ENCODE assay signal across 16 cellular contexts in genomic region chr20:43539975-43540672, GRCh38. TPM values are rescaled to one million over a fixed set of nuclear protein-coding genes. Genes with fewer than 3 reads are reported as not detected.
DNase-seq lines count a peak whose midpoint lies in the region; ATAC-seq and TF ChIP-seq lines count a peak whose summit lies in the region.
"Had no signal": no experiment of that assay in that cellular context is flagged by ENCODE, and none has a peak within 500 bp of the region (broad histone marks: within the 10 kb centered on the region; RNA-seq: fewer than 3 reads in every experiment).

No MANE protein-coding gene starts in this region.

- no peak overlapping the region for H3K27ac Mint-ChIP-seq in GM23338
- H3K27ac Mint-ChIP-seq in WTC11: peak overlapping the region; percentile 72; the same call in 1 of the 2 replicates
- no peak overlapping the region for H3K27ac Mint-ChIP-seq in natural killer cell
- H3K27ac Mint-ChIP-seq: B cell; CD8-positive, alpha-beta T cell had no signal

- POLR2A ChIA-PET in WTC11 (lab: Charles Lee): no interaction called here

- H3K27me3 ChIP-seq in GM23338 (ENCODE audit: insufficient read depth) (no peaks in the 10 kb centered on the region), osteoblast (ENCODE audit: insufficient read depth, low read length) (no peaks in the 10 kb centered on the region)
- H3K27me3 ChIP-seq: BLaER1 treated with 17β-estradiol and CSF1 and Interleukin-3, amounts not matched to agents 10 nM and 100 nM had no signal

- H3K27ac ChIP-seq in GM23338 (ENCODE audit: low read depth) (no peak overlapping the region), osteoblast (ENCODE audit: low read depth, low read length) (no peak overlapping the region)
- H3K27ac ChIP-seq: BLaER1 treated with 17β-estradiol and CSF1 and Interleukin-3, amounts not matched to agents 10 nM and 100 nM had no signal

- H3K4me1 Mint-ChIP-seq in GM23338 (no peaks in the 10 kb centered on the region), WTC11 (no peaks in the 10 kb centered on the region), natural killer cell (peaks cover 0 to 5% of the 10 kb centered on the region in 2 donors)

- no peaks in the 10 kb centered on the region for H3K4me1 ChIP-seq in GM23338 (ENCODE audit: insufficient read depth)
- peaks cover 10% of the 10 kb centered on the region for H3K4me1 ChIP-seq in osteoblast (ENCODE audit: insufficient read depth, low read length)
- H3K4me1 ChIP-seq: HAP-1 had no signal

- no peaks in the 10 kb centered on the region for H3F3A ChIP-seq in GM23338 (replicated peaks; ENCODE audit: low read depth)

- H2AFZ ChIP-seq in GM23338 (no peak overlapping the region), osteoblast (ENCODE audit: low read length) (no peak overlapping the region)

- H3K9me3 ChIP-seq in osteoblast (ENCODE audit: low read depth, low read length): no peaks in the 10 kb centered on the region
- H3K9me3 ChIP-seq: BLaER1 treated with 17β-estradiol and CSF1 and Interleukin-3, amounts not matched to agents 10 nM and 100 nM; HAP-1 had no signal

- no peaks in the 10 kb centered on the region; the same call in 1 of the 3 replicates for H3K9me3 Mint-ChIP-seq in GM23338
- H3K9me3 Mint-ChIP-seq in WTC11: no peaks in the 10 kb centered on the region
- no peaks in the 10 kb centered on the region for H3K9me3 Mint-ChIP-seq in natural killer cell
- H3K9me3 Mint-ChIP-seq: CD8-positive, alpha-beta T cell had no signal

- H3K4me3 ChIP-seq in GM23338: no peak overlapping the region
- H3K4me3 ChIP-seq in osteoblast (ENCODE audit: insufficient read depth, low read length): no peak overlapping the region
- H3K4me3 ChIP-seq: BLaER1 treated with 17β-estradiol and CSF1 and Interleukin-3, amounts not matched to agents 10 nM and 100 nM; HAP-1 had no signal

- ATAC-seq in GM23338 (peak; percentile 36), WTC11 (peak; percentile 58), natural killer cell (no peak)
- ATAC-seq: CD8-positive, alpha-beta T cell had no signal

- intact Hi-C loops in natural killer cell (cut with micrococcal nuclease): loop anchor here (5.0 kb wide), 1 partner anchor 542 kb away; no protein-coding TSS in a partner anchor

- CTCF ChIA-PET in WTC11 (lab: Charles Lee): interaction anchor here (2.4 kb wide), 1 partner anchor 51 kb away, joined by 9 read pairs; the partner anchor contains the start of gene IFT52

- no peaks in the 10 kb centered on the region for H3K36me3 ChIP-seq in GM23338 (ENCODE audit: insufficient read depth)
- no peaks in the 10 kb centered on the region for H3K36me3 ChIP-seq in osteoblast (ENCODE audit: insufficient read depth, low read length)
- H3K36me3 ChIP-seq: HAP-1 had no signal

- H3K4me2 ChIP-seq in GM23338 (no peak overlapping the region), osteoblast (ENCODE audit: insufficient read depth, low read length) (no peak overlapping the region)
- H3K4me2 ChIP-seq: BLaER1 treated with 17β-estradiol and CSF1 and Interleukin-3, amounts not matched to agents 10 nM and 100 nM had no signal

- no peaks in the 10 kb centered on the region for H3K79me2 ChIP-seq in GM23338 (replicated peaks; ENCODE audit: insufficient read depth)
- H3K79me2 ChIP-seq in osteoblast (ENCODE audit: insufficient read depth, low read length): no peaks in the 10 kb centered on the region

- H3K36me3 Mint-ChIP-seq in GM23338 (ENCODE audit: low read depth) (peaks cover 15% of the 10 kb centered on the region; the same call in 1 of the 3 replicates), WTC11 (peaks cover 9% of the 10 kb centered on the region), natural killer cell (no peaks in the 10 kb centered on the region)

- TF ChIP-seq CTCF in GM23338 (conservative IDR thresholded peaks at IDR 0.05; ENCODE audit: low read depth in 2 of 2): no peak
- TF ChIP-seq CTCF in WTC11 (IDR thresholded peaks at IDR 0.05): no peak
- TF ChIP-seq CTCF in osteoblast (IDR thresholded peaks at IDR 0.05; ENCODE audit: extremely low read depth, low read depth, low read length): no peak
- TF ChIP-seq CTCF in natural killer cell (IDR thresholded peaks at IDR 0.05): no peak

- DNase-seq in GM23338 (ENCODE audit: low spot score) (no peak), WTC11 (ENCODE audit: low spot score) (no peak), islet precursor cell (peak; percentile 42), osteoblast (ENCODE audit: insufficient read length, low spot score, missing footprints) (peak; percentile 54), natural killer cell (no peak), NCI-H1105 (lab: John Stamatoyannopoulos, UW) (no peak)
- DNase-seq in activated CD8-positive, alpha-beta memory T cell treated with anti-CD3 and anti-CD28 coated beads, Interleukin-2, amount 50 U/mL, for 48 hours: no peak
- no peak for DNase-seq in activated effector memory CD4-positive, alpha-beta T cell treated with Interleukin-2 at 50 U/mL for 16 hours
- DNase-seq: Calu3; CD8-positive, alpha-beta T cell; DMS79 treated with DMSO at 0.1 percent for 48 hours; GF-D8 had no signal

- H3K27me3 Mint-ChIP-seq in GM23338 (ENCODE audit: insufficient read depth, low read depth, poor library complexity): peaks cover 12% of the 10 kb centered on the region
- H3K27me3 Mint-ChIP-seq in WTC11 (ENCODE audit: low read depth): no peaks in the 10 kb centered on the region
- H3K27me3 Mint-ChIP-seq in natural killer cell (ENCODE audit: low read depth in 2 of 2): peaks cover 0 to 2% of the 10 kb centered on the region in 2 donors
- H3K27me3 Mint-ChIP-seq: B cell had no signal

- H3K9me2 ChIP-seq in GM23338 (ENCODE audit: insufficient read depth): no peaks in the 10 kb centered on the region

- H4K20me1 ChIP-seq in GM23338 (replicated peaks; ENCODE audit: insufficient read depth): no peaks in the 10 kb centered on the region
- peaks cover 7% of the 10 kb centered on the region for H4K20me1 ChIP-seq in osteoblast (ENCODE audit: insufficient read depth, low read length)
- H4K20me1 ChIP-seq: BLaER1 treated with 17β-estradiol and CSF1 and Interleukin-3, amounts not matched to agents 10 nM and 100 nM had no signal

- H3K4me3 Mint-ChIP-seq in GM23338: no peak overlapping the region
- no peak overlapping the region for H3K4me3 Mint-ChIP-seq in WTC11
- H3K4me3 Mint-ChIP-seq in natural killer cell: no peak overlapping the region
- H3K4me3 Mint-ChIP-seq: B cell; CD8-positive, alpha-beta T cell had no signal

TF ChIP-seq in WTC11, 78 proteins besides CTCF, POLR2A, EP300 and RAD21 (continues in another document):
- no peak for TF ChIP-seq NFE2L1 (CRISPR knock-in tag; IDR thresholded peaks at IDR 0.05)
- TF ChIP-seq NFATC4 (CRISPR knock-in tag; IDR thresholded peaks at IDR 0.05): no peak
- no peak for TF ChIP-seq USF2 (CRISPR knock-in tag; IDR thresholded peaks at IDR 0.05)
- TF ChIP-seq, protein P1, sequence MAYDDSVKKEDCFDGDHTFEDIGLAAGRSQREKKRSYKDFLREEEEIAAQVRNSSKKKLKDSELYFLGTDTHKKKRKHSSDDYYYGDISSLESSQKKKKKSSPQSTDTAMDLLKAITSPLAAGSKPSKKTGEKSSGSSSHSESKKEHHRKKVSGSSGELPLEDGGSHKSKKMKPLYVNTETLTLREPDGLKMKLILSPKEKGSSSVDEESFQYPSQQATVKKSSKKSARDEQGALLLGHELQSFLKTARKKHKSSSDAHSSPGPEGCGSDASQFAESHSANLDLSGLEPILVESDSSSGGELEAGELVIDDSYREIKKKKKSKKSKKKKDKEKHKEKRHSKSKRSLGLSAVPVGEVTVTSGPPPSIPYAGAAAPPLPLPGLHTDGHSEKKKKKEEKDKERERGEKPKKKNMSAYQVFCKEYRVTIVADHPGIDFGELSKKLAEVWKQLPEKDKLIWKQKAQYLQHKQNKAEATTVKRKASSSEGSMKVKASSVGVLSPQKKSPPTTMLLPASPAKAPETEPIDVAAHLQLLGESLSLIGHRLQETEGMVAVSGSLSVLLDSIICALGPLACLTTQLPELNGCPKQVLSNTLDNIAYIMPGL (CRISPR knock-in tag; IDR thresholded peaks at IDR 0.05): no peak
- TF ChIP-seq FOXJ3 (CRISPR knock-in tag; IDR thresholded peaks at IDR 0.05; ENCODE audit: borderline replicate concordance): no peak
- TF ChIP-seq NR1H2 (CRISPR knock-in tag; IDR thresholded peaks at IDR 0.05): no peak
- no peak for TF ChIP-seq ELF4 (CRISPR knock-in tag; IDR thresholded peaks at IDR 0.05; ENCODE audit: low read depth)

RNA-seq across cellular contexts. Expression of gene SGK2, which starts 18.7 kb away (rescaled TPM):
- 0.08 and 0.42 TPM in 2 replicates for total RNA-seq in GM23338 (2014; rRNA removed; shearing (Covaris generic))
- 0.12 TPM in 1 of 2 replicates, not detected in the other for polyA plus RNA-seq in GM23338 (2016; fragmentation: Nextera tagmentation; extraction: Ambion mirVana)
- total RNA-seq in WTC11 (2021) (0.74 to 1.2 TPM (median 0.99 TPM) in 3 replicates), osteoblast (under 0.01 and 0.29 TPM in 2 replicates), natural killer cell (1 to 10 TPM in 1 of 3 donors, under 1 TPM in 2; 0.48 to 1.2 (median 0.61) TPM)
- total RNA-seq: A172 had no signal

RNA-seq across cellular contexts. Expression of gene L3MBTL1, which starts 32.6 kb away (rescaled TPM):
- total RNA-seq in GM23338 (2014; rRNA removed; shearing (Covaris generic)): 17.4 and 33.6 TPM in 2 replicates
- 6.1 and 6.5 TPM in 2 replicates for polyA plus RNA-seq in GM23338 (2016; fragmentation: Nextera tagmentation; extraction: Ambion mirVana)
- total RNA-seq in WTC11 (2021) (28.3 to 28.7 TPM (median 28.3 TPM) in 3 replicates), osteoblast (5.6 and 9.8 TPM in 2 replicates), natural killer cell (10 to 100 TPM; 15.4 to 17.1 (median 17.0) TPM)

RNA-seq across cellular contexts. Expression of gene IFT52, which starts 50.6 kb away (rescaled TPM):
- total RNA-seq in GM23338 (2014; rRNA removed; shearing (Covaris generic)): 26.8 and 30.4 TPM in 2 replicates
- 39.8 and 45.2 TPM in 2 replicates for polyA plus RNA-seq in GM23338 (2016; fragmentation: Nextera tagmentation; extraction: Ambion mirVana)
- total RNA-seq in WTC11 (2021): 26.0 to 29.1 TPM (median 27.5 TPM) in 3 replicates
- 63.0 and 73.7 TPM in 2 replicates for total RNA-seq in osteoblast
- total RNA-seq in natural killer cell: 10 to 100 TPM; 21.5 to 26.1 (median 22.4) TPM

Comparison
In these comparisons a context has a peak if more than half of its experiments do, and no peak if none do; other contexts are left out.
1. ATAC-seq: peak in GM23338 (single experiment) and WTC11 (single experiment); none in natural killer cell (0 of 3).
2. DNase-seq: peak in islet precursor cell (single experiment) and osteoblast (single experiment); none in GM23338 (single experiment), WTC11 (single experiment), activated CD8-positive, alpha-beta memory T cell treated with anti-CD3 and anti-CD28 coated beads, Interleukin-2, amount 50 U/mL, for 48 hours (single experiment), natural killer cell (single experiment), activated effector memory CD4-positive, alpha-beta T cell treated with Interleukin-2 at 50 U/mL for 16 hours (single experiment) and NCI-H1105 (single experiment).